In the genomic region with DNA sequence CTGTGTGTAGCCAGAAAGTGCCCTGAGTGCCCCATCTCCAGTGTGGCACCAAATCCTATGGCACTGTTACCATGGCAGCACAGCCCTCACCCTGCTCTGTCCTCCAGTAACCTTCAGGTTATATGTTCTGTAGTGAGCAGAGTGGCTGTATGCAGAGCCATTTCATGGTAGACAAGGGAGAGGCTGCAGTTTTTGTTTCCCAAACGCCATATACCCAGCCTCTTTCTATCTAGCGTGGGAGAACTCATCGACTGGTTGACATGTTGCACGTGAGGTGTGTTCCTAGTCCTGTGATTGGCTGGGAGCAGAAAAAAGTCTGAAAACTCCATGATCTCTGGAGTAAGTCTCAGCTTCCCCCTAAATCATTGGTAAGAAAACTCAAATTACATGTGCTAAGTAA, we compare ENCODE assay signal across 12 cellular contexts. TPM values are rescaled to one million over a fixed set of nuclear protein-coding genes. Genes with fewer than 3 reads are reported as not detected.
A peak's percentile ranks its signal among the peaks of the same experiment; 100 is the strongest.
DNase-seq lines count a peak whose midpoint lies in the region; ATAC-seq and TF ChIP-seq lines count a peak whose summit lies in the region.
"Had no signal": no experiment of that assay in that cellular context is flagged by ENCODE, and none has a peak within 500 bp of the region (broad histone marks: within the 10 kb centered on the region; RNA-seq: fewer than 3 reads in every experiment).

No MANE protein-coding gene starts in this region.

- H3K36me3 Mint-ChIP-seq in activated naive CD8-positive, alpha-beta T cell: peaks cover 2% of the 10 kb centered on the region
- no peaks in the 10 kb centered on the region for H3K36me3 Mint-ChIP-seq in natural killer cell treated with Interleukin-12 subunit alpha and Interleukin-12 subunit beta and Interleukin-15 and Interleukin-18, amount 100 ng/mL, for 72 hours

- H3K36me3 ChIP-seq in KOPT-K1 (ENCODE audit: insufficient read depth, low read length): 0 out of 2 replicates have a peak, but pooled peaks cover 4% of the 10 kb centered on the region

- no peaks in the 10 kb centered on the region for H3K9me3 ChIP-seq in KOPT-K1 (ENCODE audit: insufficient read depth, low read length, poor library complexity, severe bottlenecking)

- peak overlapping the region; percentile 93 for H3K4me3 Mint-ChIP-seq in activated naive CD8-positive, alpha-beta T cell
- H3K4me3 Mint-ChIP-seq in natural killer cell treated with Interleukin-12 subunit alpha and Interleukin-12 subunit beta and Interleukin-15 and Interleukin-18, amount 100 ng/mL, for 72 hours: peak overlapping the region; percentile 99

- H3K27ac ChIP-seq in KOPT-K1 (ENCODE audit: low read depth, low read length, poor library complexity, severe bottlenecking): peak overlapping the region; percentile 87

- CTCF ChIA-PET in HEK293T (lab: Yijun Ruan, JAX): no interaction called here

- peaks cover 68% of the 10 kb centered on the region for H3K4me1 Mint-ChIP-seq in activated naive CD8-positive, alpha-beta T cell (ENCODE audit: low read depth)
- H3K4me1 Mint-ChIP-seq in natural killer cell treated with Interleukin-12 subunit alpha and Interleukin-12 subunit beta and Interleukin-15 and Interleukin-18, amount 100 ng/mL, for 72 hours (ENCODE audit: low read depth in 2 of 2): peaks cover 52 to 53% of the 10 kb centered on the region in 2 donors

- H3K9me3 Mint-ChIP-seq in activated naive CD8-positive, alpha-beta T cell (ENCODE audit: low read depth): no peaks in the 10 kb centered on the region
- no peaks in the 10 kb centered on the region for H3K9me3 Mint-ChIP-seq in natural killer cell treated with Interleukin-12 subunit alpha and Interleukin-12 subunit beta and Interleukin-15 and Interleukin-18, amount 100 ng/mL, for 72 hours

- peak; percentile 15 for DNase-seq in NCI-H748 (lab: John Stamatoyannopoulos, UW; ENCODE audit: unreplicated experiment)
- no peak for DNase-seq in NCI-H748 treated with DMSO at 0.1 percent for 48 hours (lab: John Stamatoyannopoulos, UW)
- DNase-seq in natural killer cell treated with Interleukin-12 subunit alpha and Interleukin-12 subunit beta and Interleukin-15 and Interleukin-18, amount 100 ng/mL, for 72 hours (ENCODE audit: low spot score): no peak
- DNase-seq in D341Med (ENCODE audit: low spot score): no peak
- no peak for DNase-seq in HEK293T (ENCODE audit: extremely low spot score)
- no peak for DNase-seq in ecto neural progenitor cell (ENCODE audit: low spot score)
- DNase-seq: activated CD4-positive, CD25-positive, alpha-beta regulatory T cell treated with anti-CD3 and anti-CD28 coated beads, Interleukin-2, amount 50 U/mL, for 72 hours; left ventricle myocardium superior; NCI-H2029 had no signal

- POLR2A ChIA-PET in HEK293T (lab: Yijun Ruan, JAX): no interaction called here

- H3K27me3 Mint-ChIP-seq in activated naive CD8-positive, alpha-beta T cell: no peaks in the 10 kb centered on the region
- no peaks in the 10 kb centered on the region for H3K27me3 Mint-ChIP-seq in natural killer cell treated with Interleukin-12 subunit alpha and Interleukin-12 subunit beta and Interleukin-15 and Interleukin-18, amount 100 ng/mL, for 72 hours

- no peak for ATAC-seq in natural killer cell treated with Interleukin-12 subunit alpha and Interleukin-12 subunit beta and Interleukin-15 and Interleukin-18, amount 100 ng/mL, for 72 hours
- ATAC-seq: left ventricle myocardium superior had no signal

- H3K27ac Mint-ChIP-seq in activated naive CD8-positive, alpha-beta T cell: peak overlapping the region; percentile 93
- H3K27ac Mint-ChIP-seq in natural killer cell treated with Interleukin-12 subunit alpha and Interleukin-12 subunit beta and Interleukin-15 and Interleukin-18, amount 100 ng/mL, for 72 hours: peak overlapping the region; percentile 96 to 98

TF ChIP-seq in HEK293T, 16 proteins besides CTCF, POLR2A, EP300 and RAD21:
- TF ChIP-seq FOXK2 (IDR thresholded peaks at IDR 0.05): no peak
- no peak for TF ChIP-seq BHLHE40 (IDR thresholded peaks at IDR 0.05; ENCODE audit: borderline replicate concordance)
- TF ChIP-seq SUZ12 (IDR thresholded peaks at IDR 0.05): no peak
- no peak for TF ChIP-seq CTBP1 (IDR thresholded peaks at IDR 0.05; ENCODE audit: borderline replicate concordance)
- TF ChIP-seq HDGF (IDR thresholded peaks at IDR 0.05; ENCODE audit: borderline replicate concordance): no peak

RNA-seq across cellular contexts. Expression of a gene that starts 2.0 kb away (rescaled TPM):
- 10 to 100 TPM; 34.5 to 44.1 TPM for total RNA-seq in natural killer cell treated with Interleukin-12 subunit alpha and Interleukin-12 subunit beta and Interleukin-15 and Interleukin-18, amount 100 ng/mL, for 72 hours
- total RNA-seq: fibroblast of villous mesenchyme had no signal

RNA-seq across cellular contexts. Expression of a gene that starts 19.4 kb away (rescaled TPM):
- 10 to 100 TPM; 17.8 to 21.0 TPM for total RNA-seq in natural killer cell treated with Interleukin-12 subunit alpha and Interleukin-12 subunit beta and Interleukin-15 and Interleukin-18, amount 100 ng/mL, for 72 hours
